In genomic region chr2:98912221-98912851, GRCh38 we compare ENCODE assay signal across 8 cellular contexts. TPM values are rescaled to one million over a fixed set of nuclear protein-coding genes. Genes with fewer than 3 reads are reported as not detected.
DNase-seq lines count a peak whose midpoint lies in the region; ATAC-seq and TF ChIP-seq lines count a peak whose summit lies in the region.

No MANE protein-coding gene starts in this region.

- RAD21 ChIA-PET in HCT116 (lab: Charles Lee; ENCODE audit: low non-redundant PET in 1 of 2, low total read pairs in 2 of 2, uncharacterized antibody in 2 of 2, unreplicated experiment in 2 of 2), result no interaction called here

- H3K4me3 ChIP-seq in HCT116 (replicated peaks in 1 of 2; ENCODE audit: low read depth in 1 of 2, low read length in 2 of 2) (0 out of 4 replicates have a peak overlapping the region, but pooled peaks of 1 of the 2 experiments have one; percentile 13), Panc1 (ENCODE audit: low read depth in 2 of 2, low read length in 2 of 2) (no peak overlapping the region), fibroblast of mammary gland (ENCODE audit: control insufficient read depth, low read depth, low read length) (no peak overlapping the region), skeletal muscle cell (ENCODE audit: low read depth, low read length) (no peak overlapping the region)

- peak; percentile 29 for DNase-seq in HCT116 (ENCODE audit: low read depth, low spot score)
- no peak for DNase-seq in Panc1 (ENCODE audit: low read depth, low spot score)
- DNase-seq in fibroblast of mammary gland (ENCODE audit: low read depth), result peak; percentile 92
- peak; percentile 96 for DNase-seq in skeletal muscle cell (ENCODE audit: low read depth)
- no peak for DNase-seq in stimulated activated CD4-positive, alpha-beta T cell treated with anti-CD3 and anti-CD28 coated beads, Interleukin-1b, Interleukin-23, amount 100 ng/mL, for 48 hours
- DNase-seq in RPMI8226, result no peak

- H3K36me3 ChIP-seq in HCT116 (ENCODE audit: control insufficient read depth in 1 of 2, insufficient read depth in 2 of 2, low read length in 2 of 2) (no peaks in the 10 kb centered on the region), Panc1 (ENCODE audit: control insufficient read depth, insufficient read depth, low read length) (no peaks in the 10 kb centered on the region)

- H3K4me1 ChIP-seq in HCT116 (ENCODE audit: control insufficient read depth in 1 of 2, insufficient read depth in 2 of 2, low read length in 2 of 2) (peaks cover 41 to 55% of the 10 kb centered on the region in 2 experiments), Panc1 (ENCODE audit: control insufficient read depth, insufficient read depth, low read length) (peaks cover 32% of the 10 kb centered on the region)

- no peaks in the 10 kb centered on the region for H3K9me3 ChIP-seq in HCT116 (ENCODE audit: control insufficient read depth in 1 of 2, insufficient read depth in 1 of 2, low read depth in 1 of 2, low read length in 2 of 2)
- no peaks in the 10 kb centered on the region for H3K9me3 ChIP-seq in Panc1 (ENCODE audit: control insufficient read depth, insufficient read depth, low read depth, low read length)

- TF ChIP-seq POLR2A in HCT116 (IDR thresholded peaks at IDR 0.05; ENCODE audit: borderline replicate concordance, extremely low read depth, insufficient read depth, insufficient read length), result no peak

- TF ChIP-seq CTCF in HCT116 (IDR thresholded peaks at IDR 0.05 in 2 of 3, conservative IDR thresholded peaks at IDR 0.05 in 1 of 3; ENCODE audit: borderline replicate concordance in 1 of 3, insufficient read depth in 1 of 3, low read depth in 2 of 3, low read length in 2 of 3) (no peak), Panc1 (IDR thresholded peaks at IDR 0.05) (no peak), fibroblast of mammary gland (conservative IDR thresholded peaks at IDR 0.05; ENCODE audit: control insufficient read depth, insufficient read depth, low read depth, low read length) (no peak)

- H2AFZ ChIP-seq in HCT116 (ENCODE audit: low read depth, low read length, poor library complexity, severe bottlenecking), result no peak overlapping the region

- H3K9me2 ChIP-seq in HCT116 (ENCODE audit: insufficient read depth), result no peaks in the 10 kb centered on the region

- no peak for TF ChIP-seq RAD21 in HCT116 (IDR thresholded peaks at IDR 0.05; ENCODE audit: low read depth)

- intact Hi-C loops in HCT116 (cut with micrococcal nuclease) (no loop called here), Panc1 (cut with micrococcal nuclease; ENCODE audit: unreplicated experiment) (no loop called here)

- CTCF ChIA-PET in HCT116 (lab: Charles Lee) (interaction anchor here (0.9 to 1.1 kb wide), 2 partner anchors 154 to 263 kb away, joined by 3 read pairs; no protein-coding TSS in a partner anchor), Panc1 (lab: Charles Lee) (no interaction called here)

- in situ Hi-C loops in Panc1 (cut with HindIII; ENCODE audit: low pct_unique_long_range_greater_than_20kb, low sequenced_read_pairs), result no loop called here

- H3K27me3 ChIP-seq in HCT116 (ENCODE audit: insufficient read depth, low read length) (no peaks in the 10 kb centered on the region), Panc1 (ENCODE audit: control insufficient read depth, insufficient read depth, low read length) (no peaks in the 10 kb centered on the region)

- H3K9ac ChIP-seq in HCT116 (ENCODE audit: low read length), result no peak overlapping the region

- no peaks in the 10 kb centered on the region for H3K79me2 ChIP-seq in HCT116 (ENCODE audit: insufficient read depth, low read length)

- ATAC-seq in HCT116 (peak; percentile 68), Panc1 (peak; percentile 65), HG03280 (IDR thresholded peaks at IDR 0.05; ENCODE audit: unreplicated experiment) (no peak), HG03175 (IDR thresholded peaks at IDR 0.05; ENCODE audit: unreplicated experiment) (no peak)

- H4K20me1 ChIP-seq in HCT116 (ENCODE audit: insufficient read depth), result no peaks in the 10 kb centered on the region

- H3K27ac ChIP-seq in HCT116 (ENCODE audit: low read depth, low read length) (no peak overlapping the region), Panc1 (ENCODE audit: low read length) (peak overlapping the region; percentile 17; the same call in 1 of the 2 replicates)

- BruUV-seq in HCT116 (replicated peaks; lab: Mats Ljungman, UMichigan) (no TSS peak), Panc1 (replicated peaks; lab: Mats Ljungman, UMichigan) (no TSS peak)

- H3K4me2 ChIP-seq in HCT116 (ENCODE audit: low read length), result peak overlapping the region; percentile 51

- POLR2A ChIA-PET in HCT116 (lab: Charles Lee), result no interaction called here
- POLR2A ChIA-PET in Panc1 (lab: Charles Lee), result no interaction called here

TF ChIP-seq in HCT116, 20 proteins besides CTCF, POLR2A, EP300 and RAD21:
- TF ChIP-seq, protein P1, sequence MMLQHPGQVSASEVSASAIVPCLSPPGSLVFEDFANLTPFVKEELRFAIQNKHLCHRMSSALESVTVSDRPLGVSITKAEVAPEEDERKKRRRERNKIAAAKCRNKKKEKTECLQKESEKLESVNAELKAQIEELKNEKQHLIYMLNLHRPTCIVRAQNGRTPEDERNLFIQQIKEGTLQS (IDR thresholded peaks at IDR 0.05), result no peak
- no peak for TF ChIP-seq ZNF274 (IDR thresholded peaks at IDR 0.05; ENCODE audit: low read depth, low read length)
- no peak for TF ChIP-seq YY1 (IDR thresholded peaks at IDR 0.05; ENCODE audit: extremely low read depth, insufficient replicate concordance, low read depth, low read length)
- TF ChIP-seq, protein P2, sequence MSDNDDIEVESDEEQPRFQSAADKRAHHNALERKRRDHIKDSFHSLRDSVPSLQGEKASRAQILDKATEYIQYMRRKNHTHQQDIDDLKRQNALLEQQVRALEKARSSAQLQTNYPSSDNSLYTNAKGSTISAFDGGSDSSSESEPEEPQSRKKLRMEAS (IDR thresholded peaks at IDR 0.05), result peak; percentile 48
- no peak for TF ChIP-seq CEBPB (IDR thresholded peaks at IDR 0.05; ENCODE audit: low read depth)
- TF ChIP-seq SRF (IDR thresholded peaks at IDR 0.05; ENCODE audit: low read depth), result no peak
- TF ChIP-seq ZFX (IDR thresholded peaks at IDR 0.05), result no peak; the same call in 1 of the 2 replicates
- TF ChIP-seq JUND (IDR thresholded peaks at IDR 0.05), result no peak; the same call in 1 of the 2 replicates
- TF ChIP-seq ZBTB33 (IDR thresholded peaks at IDR 0.05; ENCODE audit: extremely low read depth, insufficient replicate concordance, low read length), result no peak
- TF ChIP-seq REST (IDR thresholded peaks at IDR 0.05; ENCODE audit: low read depth), result no peak
- no peak for TF ChIP-seq TCF7L2 (IDR thresholded peaks at IDR 0.05; ENCODE audit: borderline replicate concordance, extremely low read depth, insufficient read depth, insufficient read length)
- TF ChIP-seq EZH2 (IDR thresholded peaks at IDR 0.05), result no peak
- no peak for TF ChIP-seq ELF1 (IDR thresholded peaks at IDR 0.05; ENCODE audit: borderline replicate concordance, low read depth)
- no peak for TF ChIP-seq CBX3 (IDR thresholded peaks at IDR 0.05; ENCODE audit: low read depth)
- TF ChIP-seq SIN3A (IDR thresholded peaks at IDR 0.05; ENCODE audit: low read depth), result no peak
- no peak for TF ChIP-seq POLR2AphosphoS5 (IDR thresholded peaks at IDR 0.05; ENCODE audit: low read depth, low read length)
- TF ChIP-seq EGR1 (IDR thresholded peaks at IDR 0.05; ENCODE audit: low read depth), result peak; percentile 77
- TF ChIP-seq FOSL1 (IDR thresholded peaks at IDR 0.05; ENCODE audit: low read depth), result peak; percentile 50; the same call in 1 of the 2 replicates
- TF ChIP-seq SP1 (IDR thresholded peaks at IDR 0.05; ENCODE audit: low read depth), result no peak

RNA-seq across cellular contexts. Expression of gene CRACDL, which starts 23.7 kb away (rescaled TPM):
- 1.1 TPM for total RNA-seq in HCT116 (2021; ENCODE audit: unreplicated experiment)
- 0.56 and 0.72 TPM in 2 replicates for polyA plus RNA-seq in HCT116 (2012)
- 2.4 TPM for total RNA-seq in Panc1 (2021; ENCODE audit: unreplicated experiment)
- 1.1 TPM for polyA plus RNA-seq in Panc1 (2012; ENCODE audit: insufficient read length)

Comparison
In these comparisons a context has a peak if more than half of its experiments do, and no peak if none do; other contexts are left out.
1. ATAC-seq: peak in HCT116 (single experiment) and Panc1 (single experiment); none in HG03280 (single experiment) and HG03175 (single experiment).
2. DNase-seq: peak in HCT116 (single experiment), fibroblast of mammary gland (single experiment) and skeletal muscle cell (single experiment); none in Panc1 (single experiment), stimulated activated CD4-positive, alpha-beta T cell treated with anti-CD3 and anti-CD28 coated beads, Interleukin-1b, Interleukin-23, amount 100 ng/mL, for 48 hours (single experiment) and RPMI8226 (single experiment).